8 cellular contexts compared by ENCODE assay signal in genomic region chr13:48233886-48234488, GRCh38. TPM values are rescaled to one million over a fixed set of nuclear protein-coding genes. Genes with fewer than 3 reads are reported as not detected.
DNase-seq lines count a peak whose midpoint lies in the region; ATAC-seq, FAIRE-seq and TF ChIP-seq lines count a peak whose summit lies in the region.

No MANE protein-coding gene starts in this region.

- peak overlapping the region; percentile 84 for H3K27ac Mint-ChIP-seq in Calu3 (ENCODE audit: unreplicated experiment)

- H3K9me3 ChIP-seq in HUES48 (ENCODE audit: control insufficient read depth, insufficient read depth, low read length) (no peaks in the 10 kb centered on the region), K562 (replicated peaks; ENCODE audit: control insufficient read depth, insufficient read depth, low read depth, low read length) (no peaks in the 10 kb centered on the region)

- H3K4me1 ChIP-seq in HUES48 (ENCODE audit: control insufficient read depth, insufficient read depth, low read length) (peaks cover 51% of the 10 kb centered on the region), K562 (replicated peaks in 1 of 2; ENCODE audit: control insufficient read depth in 2 of 2, insufficient read depth in 2 of 2, low read length in 2 of 2) (peaks cover 0 to 15% of the 10 kb centered on the region in 2 experiments; a peak in 3 of 5 replicates)

- no peaks in the 10 kb centered on the region for H4K20me1 ChIP-seq in K562 (replicated peaks; ENCODE audit: control insufficient read depth, insufficient read depth, low read length)

- no peaks in the 10 kb centered on the region for H3K36me3 ChIP-seq in HUES48 (ENCODE audit: control insufficient read depth, insufficient read depth, low read length)
- H3K36me3 ChIP-seq in K562 (ENCODE audit: control insufficient read depth, insufficient read depth, low read length) = no peaks in the 10 kb centered on the region; the same call in 2 of the 3 replicates

- POLR2A ChIA-PET in K562 (lab: Yijun Ruan, JAX) = interaction anchor here (0.8 to 1.4 kb wide), 3 partner anchors 10 to 168 kb away, joined by 3 read pairs; no protein-coding TSS in a partner anchor

- peaks cover 14% of the 10 kb centered on the region for H3K27me3 ChIP-seq in HUES48 (ENCODE audit: control insufficient read depth, insufficient read depth, low read length)
- no peaks in the 10 kb centered on the region for H3K27me3 ChIP-seq in K562 (ENCODE audit: control insufficient read depth in 2 of 2, insufficient read depth in 2 of 2, low read length in 2 of 2)

- H2AFZ ChIP-seq in K562 (ENCODE audit: low read depth, low read length) = peak overlapping the region; percentile 91

- in situ Hi-C loops in K562 (cut with MboI) = no loop called here

- intact Hi-C loops in Calu3 (cut with micrococcal nuclease; ENCODE audit: unreplicated experiment) (loop anchor here (2.0 to 10.0 kb wide), 3 partner anchors 79 to 351 kb away; no protein-coding TSS in a partner anchor), K562 (cut with micrococcal nuclease) (loop anchor here (2.0 kb wide), 1 partner anchor 107 kb away; no protein-coding TSS in a partner anchor)

- peak; percentile 5 for ATAC-seq in K562

- H3K36me3 Mint-ChIP-seq in Calu3 (ENCODE audit: insufficient read depth, unreplicated experiment) = peaks cover 33% of the 10 kb centered on the region

- BruUV-seq in Calu3 (replicated peaks; lab: Mats Ljungman, UMichigan) (TSS peak; percentile 31), K562 (replicated peaks; lab: Mats Ljungman, UMichigan) (TSS peak; percentile 40)

- H3K9me1 ChIP-seq in K562 (ENCODE audit: control insufficient read depth, insufficient read depth, low read length) = no peaks in the 10 kb centered on the region

- peak overlapping the region; percentile 91 for H3K4me2 ChIP-seq in K562 (ENCODE audit: insufficient read depth, low read length)

- TF ChIP-seq CTCF in Calu3 (IDR thresholded peaks at IDR 0.05; ENCODE audit: unreplicated experiment) = no peak
- TF ChIP-seq CTCF in K562 (IDR thresholded peaks at IDR 0.05 in 2 of 3, conservative IDR thresholded peaks at IDR 0.05 in 1 of 3; ENCODE audit: insufficient read depth in 2 of 3, low read depth in 1 of 3, low read length in 3 of 3) = no peak

- FAIRE-seq in K562 (lab: Jason Lieb, UNC) = no peak

- TF ChIP-seq POLR2A in K562 (conservative IDR thresholded peaks at IDR 0.05) = no peak

- H3K4me3 ChIP-seq in HUES48 (ENCODE audit: low read depth, low read length) (peak overlapping the region; percentile 88), K562 (peak overlapping the region; percentile 94)

- H3K27ac ChIP-seq in HUES48 (ENCODE audit: low read depth, low read length) (peak overlapping the region; percentile 84), K562 (ENCODE audit: extremely low read depth, low read depth, low read length) (peak overlapping the region; percentile 91)

- H3K4me3 Mint-ChIP-seq in Calu3 (ENCODE audit: low read depth, unreplicated experiment) = peak overlapping the region; percentile 74

- no peak for TF ChIP-seq RAD21 in K562 (CRISPR knock-in tag; conservative IDR thresholded peaks at IDR 0.05 in 1 of 2, IDR thresholded peaks at IDR 0.05 in 1 of 2)

- CTCF ChIA-PET in Calu3 (lab: Charles Lee) (no interaction called here), K562 (lab: Yijun Ruan, JAX; ENCODE audit: low intra/inter-chr PET ratio) (no interaction called here)

- H3K4me1 Mint-ChIP-seq in Calu3 (ENCODE audit: low read depth, unreplicated experiment) = peaks cover 38% of the 10 kb centered on the region

- H3K27me3 Mint-ChIP-seq in Calu3 (ENCODE audit: unreplicated experiment) = no peaks in the 10 kb centered on the region

- peak overlapping the region; percentile 96 for H3K9ac ChIP-seq in HUES48 (ENCODE audit: low read depth, low read length)
- H3K9ac ChIP-seq in K562 (ENCODE audit: insufficient read depth in 1 of 2, low read depth in 2 of 2, low read length in 2 of 2) = peak overlapping the region; percentile 92 to 100

- peaks cover 41% of the 10 kb centered on the region for H3K79me2 ChIP-seq in K562 (ENCODE audit: control insufficient read depth, insufficient read depth, low read length)

- DNase-seq in Calu3 (no peak), K562 (ENCODE audit: extremely low read depth in 1 of 4, low spot score in 3 of 4) (no peak), kidney glomerular epithelial cell (lab: John Stamatoyannopoulos, UW) (peak; percentile 58), superior temporal gyrus (ENCODE audit: extremely low spot score) (peak; percentile 81), NK-92 (lab: John Stamatoyannopoulos, UW; ENCODE audit: unreplicated experiment) (no peak), amniotic stem cell (lab: John Stamatoyannopoulos, UW) (no peak)
- no peak for DNase-seq in stimulated activated naive CD4-positive, alpha-beta T cell treated with Interleukin-2 at 50 U/mL for 16 hours (lab: John Stamatoyannopoulos, UW)

- TF ChIP-seq EP300 in K562 (IDR thresholded peaks at IDR 0.05; ENCODE audit: low read length) = no peak

- no peaks in the 10 kb centered on the region for H3K9me3 Mint-ChIP-seq in Calu3 (ENCODE audit: low read depth, unreplicated experiment)

- under 1% methylated on average over 12 of the region's 12 CpGs for WGBS in K562 (ENCODE audit: insufficient coverage, low coverage, missing lambda C conversion rate)

RNA-seq across cellular contexts. Expression of gene ITM2B, which starts 1.0 kb away (rescaled TPM):
- 357 and 362 TPM in 2 replicates for total RNA-seq in Calu3 (2022)
- 19.7 and 43.2 TPM in 2 replicates for total RNA-seq in K562 (2011; cell fraction: chromatin; rRNA removed; ENCODE audit: low replicate concordance)
- total RNA-seq in K562 (2011; cell fraction: nucleolus; rRNA removed) = 27.6 and 28.0 TPM in 2 replicates
- total RNA-seq in K562 (2011; cell fraction: nucleoplasm; rRNA removed) = 45.9 and 47.1 TPM in 2 replicates
- total RNA-seq in K562 (2014; rRNA removed) = 45.0 and 67.6 TPM in 2 replicates
- total RNA-seq in K562 (2014; rRNA removed; fragmentation: Illumina TruSeq; extraction: Trizol) = 49.5 and 54.4 TPM in 2 replicates
- total RNA-seq in K562 (2015; rRNA removed; fragmentation: Illumina TruSeq; extraction: Trizol) = 50.9 and 52.5 TPM in 2 replicates
- 53.3 and 58.4 TPM in 2 replicates for total RNA-seq in K562 (2021)
- 41.2 and 65.6 TPM in 2 replicates for polyA plus RNA-seq in K562 (2011; rRNA removed)
- 11.3 and 35.7 TPM in 2 replicates for polyA plus RNA-seq in K562 (2011; cell fraction: cytosol; rRNA removed)
- 11.0 and 29.8 TPM in 2 replicates for polyA plus RNA-seq in K562 (2011; cell fraction: nucleus; rRNA removed)
- polyA plus RNA-seq in K562 (2012) = 46.5 and 99.0 TPM in 2 replicates
- polyA plus RNA-seq in K562 (2014; fragmentation: Illumina TruSeq; extraction: Trizol) = 57.7 and 83.8 TPM in 2 replicates
- polyA plus RNA-seq in K562 (2014; fragmentation: Nextera tagmentation; extraction: Ambion mirVana) = 10 to 100 TPM; 22.0 to 44.3 TPM
- 34.8 and 36.9 TPM in 2 replicates for polyA plus RNA-seq in K562 (2014; rRNA removed)
- polyA minus RNA-seq in K562 (2011; rRNA and poly(A)+ RNA removed) = 10.6 and 27.5 TPM in 2 replicates
- polyA minus RNA-seq in K562 (2011; cell fraction: cytosol; rRNA and poly(A)+ RNA removed) = 19.5 and 34.5 TPM in 2 replicates
- polyA minus RNA-seq in K562 (2011; cell fraction: nucleus; rRNA and poly(A)+ RNA removed) = 1.5 and 4.4 TPM in 2 replicates

Comparison
In these comparisons a context has a peak if more than half of its experiments do, and no peak if none do; other contexts are left out.
1. DNase-seq: peak in kidney glomerular epithelial cell (single experiment) and superior temporal gyrus (single experiment); none in Calu3 (single experiment), K562 (0 of 4), NK-92 (single experiment), amniotic stem cell (single experiment) and stimulated activated naive CD4-positive, alpha-beta T cell treated with Interleukin-2 at 50 U/mL for 16 hours (single experiment).